21 cellular contexts compared by ENCODE assay signal in the genomic region with DNA sequence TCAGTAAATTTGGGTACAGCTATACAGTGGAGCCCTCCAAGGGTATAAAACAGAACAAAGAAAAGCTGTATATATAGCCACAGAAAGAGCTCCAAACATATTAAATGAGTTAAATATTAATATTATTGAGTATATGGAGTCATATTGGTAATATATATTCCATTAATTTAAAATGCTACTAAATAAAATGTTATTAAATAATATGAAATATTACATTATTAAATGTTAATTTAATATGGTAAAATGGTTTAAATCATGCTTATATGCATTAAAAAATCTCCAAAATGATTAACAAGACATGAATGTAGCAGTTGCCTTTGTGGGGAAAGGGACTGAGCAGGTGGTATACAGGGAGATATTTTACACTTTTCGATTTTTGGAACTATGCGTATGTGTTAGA.
"Had no signal": no experiment of that assay in that cellular context is flagged by ENCODE, and none has a peak within 500 bp of the region (broad histone marks: within the 10 kb centered on the region; RNA-seq: fewer than 3 reads in every experiment).

No MANE protein-coding gene starts in this region.

- FAIRE-seq: keratinocyte had no signal

- H3K27me3 ChIP-seq: colonic mucosa, esophagus squamous epithelium, gastroesophageal sphincter, heart left ventricle, left lung had no signal

- DNase-seq: colonic mucosa; cortex of kidney; effector CD8-positive, alpha-beta T cell; effector memory CD8-positive, alpha-beta T cell; endodermal cell; erythroblast; esophagus squamous epithelium; foreskin fibroblast; foreskin melanocyte; heart left ventricle; hippocampal formation; left cardiac atrium; left lung; left ventricle myocardium superior; lower lobe of right lung; mesenchymal stem cell; mucosa of descending colon had no signal

- H3K9me3 ChIP-seq: colonic mucosa, esophagus squamous epithelium, gastroesophageal sphincter, heart left ventricle, left lung, lower lobe of right lung, mucosa of descending colon had no signal

- H3K4me1 ChIP-seq: colonic mucosa, esophagus squamous epithelium, gastroesophageal sphincter, heart left ventricle, left lung, lower lobe of right lung had no signal

- H3K27ac ChIP-seq: colonic mucosa, epithelial cell of prostate, esophagus squamous epithelium, gastroesophageal sphincter, heart left ventricle, left lung, lower lobe of right lung had no signal

- ATAC-seq: effector memory CD8-positive, alpha-beta T cell; esophagus mucosa; gastroesophageal sphincter; heart left ventricle; left cardiac atrium; left lung; left ventricle myocardium superior; lower lobe of right lung; mucosa of descending colon had no signal

- H3K36me3 ChIP-seq: colonic mucosa, esophagus squamous epithelium, gastroesophageal sphincter, heart left ventricle, left lung, lower lobe of right lung had no signal

- H3K4me3 ChIP-seq: colonic mucosa, esophagus squamous epithelium, gastroesophageal sphincter, heart left ventricle, left lung, lower lobe of right lung, mucosa of descending colon had no signal
